1 cellular context compared by ENCODE assay signal in the genomic region with DNA sequence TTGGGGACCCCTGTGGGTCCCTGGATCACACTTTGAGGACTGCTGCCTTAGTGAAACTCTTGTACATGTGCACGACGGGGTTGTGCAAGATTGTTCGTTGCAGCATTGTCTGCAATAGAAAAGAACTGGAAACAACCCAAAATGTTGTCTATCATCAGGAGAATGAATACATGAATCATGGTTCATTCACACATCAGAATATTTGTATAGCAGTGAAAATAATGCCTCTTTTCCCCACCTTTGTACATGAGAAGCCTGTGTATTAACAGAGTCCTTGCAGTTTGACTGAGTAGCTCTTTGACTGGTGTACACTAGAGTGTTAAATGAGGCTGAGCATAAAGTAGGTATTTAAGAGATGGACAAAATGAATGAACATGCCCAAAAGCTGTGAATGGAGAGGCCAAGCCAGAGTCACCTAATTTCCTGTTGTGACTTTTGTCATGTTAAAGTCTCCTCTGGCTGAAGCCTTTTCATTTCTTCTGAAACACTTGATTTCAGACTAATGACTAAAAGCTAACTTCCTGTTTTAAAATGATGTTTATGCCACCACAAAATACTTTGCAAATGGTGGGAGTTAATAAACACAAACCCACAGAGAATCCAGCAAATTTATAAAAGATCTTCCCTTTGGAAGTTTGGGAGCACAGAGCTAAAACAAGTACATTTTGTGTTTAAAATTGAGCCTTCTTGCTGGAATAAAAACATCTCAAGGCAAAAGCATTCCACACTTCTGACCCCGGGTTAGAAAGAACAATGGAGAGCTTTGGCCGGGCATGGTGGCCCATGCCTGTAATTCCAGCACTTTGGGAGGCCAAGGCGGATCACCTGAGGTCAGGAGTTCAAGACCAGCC.
TF ChIP-seq lines count a peak whose summit lies in the region.

No MANE protein-coding gene starts in this region.

TF ChIP-seq in GM12878, 131 proteins besides CTCF, POLR2A, EP300 and RAD21 (continued from another document):
- TF ChIP-seq SMAD5 (IDR thresholded peaks at IDR 0.05; ENCODE audit: low read depth), result no peak
- 0 out of 3 replicates have a peak, but pooled peaks have one; percentile 38 for TF ChIP-seq POU2F2 (IDR thresholded peaks at IDR 0.05; ENCODE audit: borderline replicate concordance, low read depth, low read length)
